32 cellular contexts compared by ENCODE assay signal in the genomic region with DNA sequence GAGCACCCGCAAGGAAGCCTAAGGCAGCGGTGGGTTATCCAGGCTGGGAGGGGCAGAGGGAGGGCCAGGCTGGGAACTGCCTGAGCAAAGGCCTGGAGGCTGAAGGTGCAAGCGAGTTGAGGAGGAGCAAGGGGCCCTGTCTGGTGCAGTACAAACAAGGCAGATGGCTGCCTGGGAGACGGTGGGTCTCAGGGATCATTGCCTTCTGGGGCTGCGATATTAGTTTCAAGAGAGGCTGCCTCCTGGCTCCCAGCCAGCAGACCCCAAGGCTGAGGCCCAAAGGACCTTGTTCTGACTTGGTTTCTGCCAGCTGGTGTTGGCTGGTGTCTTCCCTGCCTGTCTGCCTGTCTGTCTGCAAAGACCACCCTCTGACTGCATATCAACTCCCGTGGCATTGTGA.
"Had no signal": no experiment of that assay in that cellular context is flagged by ENCODE, and none has a peak within 500 bp of the region (broad histone marks: within the 10 kb centered on the region; RNA-seq: fewer than 3 reads in every experiment).

No MANE protein-coding gene starts in this region.

- H3K4me2 ChIP-seq: KMS-11, PC-9 had no signal

- H3K27ac Mint-ChIP-seq: activated CD8-positive, alpha-beta T cell treated with anti-CD3 and anti-CD28 coated beads for 36 hours; activated naive CD4-positive, alpha-beta T cell treated with anti-CD3 and anti-CD28 coated beads, Interleukin-2, amount 50 U/mL, for 24 hours; activated naive CD8-positive, alpha-beta T cell treated with anti-CD3 and anti-CD28 coated beads, Interleukin-2, amount 10 ng/mL, durations not matched to agents 7 days and 5 days; activated T-cell treated with anti-CD3 and anti-CD28 coated beads, Interleukin-2, amount 50 U/mL, for 72 hours; activated T-helper 17 cell treated with anti-CD3 and anti-CD28 coated beads, Interleukin-2, amount 50 U/mL, for 72 hours had no signal

- H3K9ac ChIP-seq: KMS-11 had no signal

- H3K9me3 ChIP-seq: ascending aorta had no signal

- H3K4me3 Mint-ChIP-seq: activated CD8-positive, alpha-beta T cell treated with anti-CD3 and anti-CD28 coated beads for 36 hours; activated naive CD4-positive, alpha-beta T cell treated with anti-CD3 and anti-CD28 coated beads, Interleukin-2, amount 50 U/mL, for 24 hours; activated naive CD8-positive, alpha-beta T cell treated with anti-CD3 and anti-CD28 coated beads, Interleukin-2, amount 10 ng/mL, durations not matched to agents 7 days and 5 days; activated T-cell treated with anti-CD3 and anti-CD28 coated beads, Interleukin-2, amount 50 U/mL, for 72 hours; activated T-helper 17 cell treated with anti-CD3 and anti-CD28 coated beads, Interleukin-2, amount 50 U/mL, for 72 hours; central memory CD8-positive, alpha-beta T cell had no signal

- ATAC-seq: activated CD8-positive, alpha-beta T cell treated with anti-CD3 and anti-CD28 coated beads for 36 hours; activated T-cell treated with anti-CD3 and anti-CD28 coated beads, Interleukin-2, amount 50 U/mL, for 72 hours; activated T-helper 17 cell treated with anti-CD3 and anti-CD28 coated beads, Interleukin-2, amount 50 U/mL, for 72 hours had no signal

- H3K36me3 Mint-ChIP-seq: activated naive CD4-positive, alpha-beta T cell treated with anti-CD3 and anti-CD28 coated beads, Interleukin-2, amount 50 U/mL, for 24 hours; activated naive CD8-positive, alpha-beta T cell treated with anti-CD3 and anti-CD28 coated beads, Interleukin-2, amount 10 ng/mL, durations not matched to agents 7 days and 5 days had no signal

- FAIRE-seq: RCC 7860 had no signal

- H3K27ac ChIP-seq: ascending aorta, cardiac muscle cell, KMS-11, PC-9, RWPE1, WERI-Rb-1 had no signal

- H3K27me3 ChIP-seq: ascending aorta, cardiac muscle cell had no signal

- DNase-seq: activated CD4-positive, alpha-beta T cell treated with anti-CD3 and anti-CD28 coated beads for 1 hour; activated CD4-positive, alpha-beta T cell treated with anti-CD3 and anti-CD28 coated beads for 48 hours; activated CD4-positive, alpha-beta T cell treated with anti-CD3 and anti-CD28 coated beads, Interleukin-2, amount 50 U/mL, for 4 hours; activated CD4-positive, CD25-positive, alpha-beta regulatory T cell; activated CD8-positive, alpha-beta T cell treated with anti-CD3 and anti-CD28 coated beads for 36 hours; activated effector memory CD4-positive, alpha-beta T cell treated with anti-CD3 and anti-CD28 coated beads, Interleukin-2, amount 50 U/mL, for 16 hours; activated naive CD4-positive, alpha-beta T cell; activated naive CD8-positive, alpha-beta T cell treated with anti-CD3 and anti-CD28 coated beads, Interleukin-2, amount 10 ng/mL, durations not matched to agents 7 days and 5 days; activated T-cell treated with anti-CD3 and anti-CD28 coated beads, Interleukin-2, amount 50 U/mL, for 1 hour; activated T-cell treated with anti-CD3 and anti-CD28 coated beads, Interleukin-2, amount 50 U/mL, for 72 hours; amygdala; MM.1S; NCI-H1092 treated with DMSO at 0.1 percent for 48 hours; NCI-H1417; NCI-H146; NCI-H187; NCI-H2081; NCI-H345; NCI-H524 treated with DMSO at 0.1 percent for 48 hours; NK-92 treated with Interleukin-12 subunit alpha and Interleukin-12 subunit beta, amount 100 ng/mL, for 24 hours; PC-9; Right ventricle myocardium superior; T1000; WERI-Rb-1 had no signal

- H3K4me1 ChIP-seq: ascending aorta had no signal

- H3K36me3 ChIP-seq: ascending aorta, cardiac muscle cell, WERI-Rb-1 had no signal

- H3K4me3 ChIP-seq: ascending aorta, cardiac muscle cell, PC-9 had no signal

- H2AFZ ChIP-seq: PC-9 had no signal

- H3K4me1 Mint-ChIP-seq: activated naive CD4-positive, alpha-beta T cell treated with anti-CD3 and anti-CD28 coated beads, Interleukin-2, amount 50 U/mL, for 24 hours; activated T-helper 17 cell treated with anti-CD3 and anti-CD28 coated beads, Interleukin-2, amount 50 U/mL, for 72 hours; central memory CD8-positive, alpha-beta T cell had no signal

- H3K9me3 Mint-ChIP-seq: activated CD8-positive, alpha-beta T cell treated with anti-CD3 and anti-CD28 coated beads for 36 hours; activated naive CD4-positive, alpha-beta T cell treated with anti-CD3 and anti-CD28 coated beads, Interleukin-2, amount 50 U/mL, for 24 hours; activated naive CD8-positive, alpha-beta T cell treated with anti-CD3 and anti-CD28 coated beads, Interleukin-2, amount 10 ng/mL, durations not matched to agents 7 days and 5 days; activated T-cell treated with anti-CD3 and anti-CD28 coated beads, Interleukin-2, amount 50 U/mL, for 72 hours; activated T-helper 17 cell treated with anti-CD3 and anti-CD28 coated beads, Interleukin-2, amount 50 U/mL, for 72 hours; central memory CD8-positive, alpha-beta T cell had no signal
